16 cellular contexts compared by ENCODE assay signal in genomic region chr10:110150981-110151380, GRCh38. TPM values are rescaled to one million over a fixed set of nuclear protein-coding genes. Genes with fewer than 3 reads are reported as not detected.
DNase-seq lines count a peak whose midpoint lies in the region; ATAC-seq, FAIRE-seq and TF ChIP-seq lines count a peak whose summit lies in the region.
"Had no signal": no experiment of that assay in that cellular context is flagged by ENCODE, and none has a peak within 500 bp of the region (broad histone marks: within the 10 kb centered on the region; RNA-seq: fewer than 3 reads in every experiment).

No MANE protein-coding gene starts in this region.

- no peak for FAIRE-seq in HepG2 (lab: Jason Lieb, UNC)
- FAIRE-seq in bronchial epithelial cell (lab: Jason Lieb, UNC) = peak; percentile 43
- FAIRE-seq: GM12892, GM18507 had no signal

- no peak overlapping the region for H3K9ac ChIP-seq in HepG2 (ENCODE audit: insufficient read depth, low read depth, low read length)
- H3K9ac ChIP-seq in mucosa of stomach (ENCODE audit: low read length) = peak overlapping the region; percentile 58

- H3K36me3 ChIP-seq in HepG2 (replicated peaks in 1 of 2; ENCODE audit: control insufficient read depth in 1 of 2, insufficient read depth in 2 of 2, low read length in 2 of 2) (no peaks in the 10 kb centered on the region), right lobe of liver (no peaks in the 10 kb centered on the region), bronchial epithelial cell (ENCODE audit: control insufficient read depth, insufficient read depth, low read length) (no peaks in the 10 kb centered on the region), mucosa of stomach (ENCODE audit: control insufficient read depth, insufficient read depth, low read length) (no peaks in the 10 kb centered on the region), transverse colon (no peaks in the 10 kb centered on the region), brain microvascular endothelial cell (replicated peaks) (no peaks in the 10 kb centered on the region)
- H3K36me3 ChIP-seq: SJCRH30 had no signal

- TF ChIP-seq EP300 in HepG2 (IDR thresholded peaks at IDR 0.05; ENCODE audit: low read depth in 2 of 2, low read length in 2 of 2) (no peak), HepG2 (CRISPR knock-in tag; IDR thresholded peaks at IDR 0.05; ENCODE audit: borderline replicate concordance) (no peak), transverse colon (IDR thresholded peaks at IDR 0.05; ENCODE audit: low read depth) (no peak)

- no peaks in the 10 kb centered on the region for H3K9me3 Mint-ChIP-seq in T-helper 2 cell treated with Interferon-gamma antibody and Interleukin-4, amounts not matched to agents 5 μg/mL and 100 μg/mL, for 36 hours
- H3K9me3 Mint-ChIP-seq: CD8-positive, alpha-beta T cell; GM23338 had no signal

- no peak for DNase-seq in HepG2 (ENCODE audit: low spot score)
- DNase-seq in right lobe of liver = no peak
- DNase-seq in bronchial epithelial cell (ENCODE audit: low read depth) = no peak
- DNase-seq in transverse colon = no peak
- DNase-seq in T-helper 2 cell treated with Interferon-gamma antibody and Interleukin-4, amounts not matched to agents 5 μg/mL and 100 μg/mL, for 36 hours (ENCODE audit: low spot score) = no peak
- DNase-seq in MV-4-11 (lab: John Stamatoyannopoulos, UW) = no peak
- DNase-seq in brain microvascular endothelial cell = no peak
- DNase-seq: 8988T, Karpas-422, NCI-H1436 treated with DMSO at 0.1 percent for 48 hours had no signal

- TF ChIP-seq CTCF in HepG2 (CRISPR knock-in tag; IDR thresholded peaks at IDR 0.05) = no peak
- no peak for TF ChIP-seq CTCF in right lobe of liver (IDR thresholded peaks at IDR 0.05)
- no peak for TF ChIP-seq CTCF in bronchial epithelial cell (IDR thresholded peaks at IDR 0.05; ENCODE audit: insufficient read depth, low read length, severe bottlenecking)
- no peak for TF ChIP-seq CTCF in transverse colon (IDR thresholded peaks at IDR 0.05)
- TF ChIP-seq CTCF in brain microvascular endothelial cell (IDR thresholded peaks at IDR 0.05; ENCODE audit: low read depth, low read length, missing control alignments) = no peak

- no peak overlapping the region for H3K27ac ChIP-seq in HepG2 (ENCODE audit: extremely low read length, insufficient read depth, low read length)
- H3K27ac ChIP-seq in right lobe of liver = no peak overlapping the region
- H3K27ac ChIP-seq in transverse colon = peak overlapping the region; percentile 8 to 65 (median 54)
- H3K27ac ChIP-seq in brain microvascular endothelial cell = no peak overlapping the region
- H3K27ac ChIP-seq: SJCRH30 had no signal

- H3K27me3 ChIP-seq in HepG2 (ENCODE audit: control insufficient read depth in 1 of 2, insufficient read depth in 2 of 2, low read length in 2 of 2) (peaks cover 2 to 45% of the 10 kb centered on the region in 2 experiments; a peak in 3 of 5 replicates), right lobe of liver (no peaks in the 10 kb centered on the region), bronchial epithelial cell (ENCODE audit: control insufficient read depth, insufficient read depth, low read length) (peaks cover 6% of the 10 kb centered on the region), mucosa of stomach (ENCODE audit: control insufficient read depth, insufficient read depth, low read length) (peaks cover 4% of the 10 kb centered on the region), transverse colon (peaks cover 9% of the 10 kb centered on the region), brain microvascular endothelial cell (replicated peaks) (no peaks in the 10 kb centered on the region)

- TF ChIP-seq RAD21 in HepG2 (CRISPR knock-in tag; IDR thresholded peaks at IDR 0.05) = no peak

- no peak overlapping the region for H3K27ac Mint-ChIP-seq in T-helper 2 cell treated with Interferon-gamma antibody and Interleukin-4, amounts not matched to agents 5 μg/mL and 100 μg/mL, for 36 hours
- H3K27ac Mint-ChIP-seq: CD8-positive, alpha-beta T cell; GM23338 had no signal

- no peaks in the 10 kb centered on the region for H3K4me1 ChIP-seq in HepG2 (ENCODE audit: insufficient read depth, low read length)
- no peaks in the 10 kb centered on the region for H3K4me1 ChIP-seq in right lobe of liver
- H3K4me1 ChIP-seq in mucosa of stomach (ENCODE audit: control insufficient read depth, insufficient read depth, low read length) = peaks cover 15% of the 10 kb centered on the region
- peaks cover 0 to 11% (median 7%) of the 10 kb centered on the region in 4 donors for H3K4me1 ChIP-seq in transverse colon

- BruUV-seq in HepG2 (replicated peaks; lab: Mats Ljungman, UMichigan) = no TSS peak

- POLR2A ChIA-PET in HepG2 (lab: Yijun Ruan, JAX) = no interaction called here

- no peak overlapping the region for H2AFZ ChIP-seq in HepG2 (ENCODE audit: low read length)
- H2AFZ ChIP-seq: GM23338 had no signal

- intact Hi-C loops in HepG2 (cut with micrococcal nuclease; ENCODE audit: unreplicated experiment) (no loop called here), right lobe of liver (cut with DNase I) (no loop called here), transverse colon (cut with DNase I; ENCODE audit: low total_unique reads) (no loop called here)

- TF ChIP-seq POLR2A in HepG2 (IDR thresholded peaks at IDR 0.05; ENCODE audit: insufficient read depth in 1 of 2, low read depth in 2 of 2, low read length in 2 of 2) = no peak
- no peak for TF ChIP-seq POLR2A in right lobe of liver (IDR thresholded peaks at IDR 0.05)
- no peak for TF ChIP-seq POLR2A in transverse colon (IDR thresholded peaks at IDR 0.05)

- 29% methylated on average over 4 of the region's 6 CpGs for WGBS in HepG2 (ENCODE audit: low lambda C conversion rate)
- 77% methylated on average over 6 of the region's 6 CpGs for WGBS in right lobe of liver (ENCODE audit: insufficient coverage, low coverage, low lambda C conversion rate, missing lambda C conversion rate)
- 74% methylated on average over 6 of the region's 6 CpGs; no CpG with 5 or more reads in 1 of the 2 donors for WGBS in transverse colon (ENCODE audit: low coverage in 1 of 2), 2 donors

- no peaks in the 10 kb centered on the region for H4K20me1 ChIP-seq in HepG2 (ENCODE audit: insufficient read depth, low read length)

- H3K79me2 ChIP-seq in HepG2 (ENCODE audit: insufficient read depth, low read length) = no peaks in the 10 kb centered on the region

- CTCF ChIA-PET in HepG2 (lab: Yijun Ruan, JAX; ENCODE audit: low intra/inter-chr PET ratio, low total read pairs) = no interaction called here

- H3K9me3 ChIP-seq in HepG2 (ENCODE audit: low read length) = no peaks in the 10 kb centered on the region
- H3K9me3 ChIP-seq in right lobe of liver = no peaks in the 10 kb centered on the region
- H3K9me3 ChIP-seq in mucosa of stomach (ENCODE audit: control insufficient read depth, low read length) = no peaks in the 10 kb centered on the region
- no peaks in the 10 kb centered on the region for H3K9me3 ChIP-seq in transverse colon
- H3K9me3 ChIP-seq: SJCRH30 had no signal

- H3K4me3 Mint-ChIP-seq in T-helper 2 cell treated with Interferon-gamma antibody and Interleukin-4, amounts not matched to agents 5 μg/mL and 100 μg/mL, for 36 hours = no peak overlapping the region
- H3K4me3 Mint-ChIP-seq: CD8-positive, alpha-beta T cell; GM23338 had no signal

- H3K4me3 ChIP-seq in HepG2 (replicated peaks in 1 of 3; ENCODE audit: insufficient read depth in 1 of 3, low read depth in 2 of 3, low read length in 3 of 3) (no peak overlapping the region), right lobe of liver (no peak overlapping the region), bronchial epithelial cell (ENCODE audit: low read depth, low read length) (no peak overlapping the region), mucosa of stomach (ENCODE audit: low read length) (peak overlapping the region; percentile 7), transverse colon (peak overlapping the region in 1 of 4 donors; percentile 30), brain microvascular endothelial cell (ENCODE audit: low read depth, low read length) (no peak overlapping the region)
- H3K4me3 ChIP-seq: GM23338, SJCRH30 had no signal

- H3K4me1 Mint-ChIP-seq in T-helper 2 cell treated with Interferon-gamma antibody and Interleukin-4, amounts not matched to agents 5 μg/mL and 100 μg/mL, for 36 hours (ENCODE audit: low read depth) = peaks cover 25% of the 10 kb centered on the region

- peak; percentile 13; the same call in 2 of the 3 replicates for ATAC-seq in HepG2
- ATAC-seq in right lobe of liver = no peak
- ATAC-seq: CD8-positive, alpha-beta T cell had no signal

- in situ Hi-C loops in HepG2 (cut with HindIII; ENCODE audit: extremely low pct_ligation_motif_present, low pct_unique_long_range_greater_than_20kb) = no loop called here
- in situ Hi-C loops in transverse colon (cut with MboI; ENCODE audit: low pct_ligation_motif_present in 1 of 4, low pct_unique_long_range_greater_than_20kb in 1 of 4, low sequenced_read_pairs in 3 of 4) = no loop called here
- in situ Hi-C loops in brain microvascular endothelial cell (cut with HindIII; ENCODE audit: low pct_ligation_motif_present, low sequenced_read_pairs) = no loop called here

- peaks cover 84% of the 10 kb centered on the region for H3K27me3 Mint-ChIP-seq in T-helper 2 cell treated with Interferon-gamma antibody and Interleukin-4, amounts not matched to agents 5 μg/mL and 100 μg/mL, for 36 hours (ENCODE audit: low read depth)

- H3K4me2 ChIP-seq in HepG2 (ENCODE audit: low read depth, low read length) = no peak overlapping the region; the same call in 1 of the 2 replicates
- H3K4me2 ChIP-seq: GM23338 had no signal

- peaks cover 7% of the 10 kb centered on the region for H3K36me3 Mint-ChIP-seq in T-helper 2 cell treated with Interferon-gamma antibody and Interleukin-4, amounts not matched to agents 5 μg/mL and 100 μg/mL, for 36 hours (ENCODE audit: low read depth)
- H3K36me3 Mint-ChIP-seq: CD8-positive, alpha-beta T cell had no signal

RNA-seq across cellular contexts. Expression of gene MXI1, which starts 56.4 kb away (rescaled TPM):
- total RNA-seq in HepG2 (2016; rRNA removed; fragmentation: Illumina TruSeq; extraction: Trizol) (6.6 and 10.1 TPM in 2 replicates), right lobe of liver (10 to 100 TPM; 17.1 to 32.6 (median 26.5) TPM), bronchial epithelial cell (26.5 and 48.7 TPM in 2 replicates), transverse colon (10 to 100 TPM; 44.8 to 96.5 (median 65.3) TPM)
- total RNA-seq in HepG2 (2016; cell fraction: cytosol; rRNA removed; fragmentation: Illumina TruSeq; extraction: Trizol; ENCODE audit: low read depth) = 4.5 and 5.3 TPM in 2 replicates
- total RNA-seq in HepG2 (2016; cell fraction: insoluble cytoplasmic fraction; rRNA removed; fragmentation: Illumina TruSeq; extraction: Trizol) = 6.8 TPM in 2 replicates
- 12.9 and 14.7 TPM in 2 replicates for total RNA-seq in HepG2 (2016; cell fraction: membrane; rRNA removed; fragmentation: Illumina TruSeq; extraction: Trizol)
- total RNA-seq in HepG2 (2016; cell fraction: nucleus; rRNA removed; fragmentation: Illumina TruSeq; extraction: Trizol) = 5.4 and 5.6 TPM in 2 replicates
- 22.0 and 22.2 TPM in 2 replicates for polyA plus RNA-seq in HepG2 (2011; rRNA removed)
- 13.1 and 16.9 TPM in 2 replicates for polyA plus RNA-seq in HepG2 (2011; cell fraction: cytosol; rRNA removed)
- polyA plus RNA-seq in HepG2 (2011; cell fraction: nucleus; rRNA removed) = 9.3 and 11.4 TPM in 2 replicates
- polyA plus RNA-seq in HepG2 (2012) = 39.3 and 44.8 TPM in 2 replicates
- polyA plus RNA-seq in HepG2 (2016; cell fraction: cytosol; fragmentation: Illumina TruSeq; extraction: Trizol; ENCODE audit: low read depth) = 6.1 and 7.9 TPM in 2 replicates
- polyA plus RNA-seq in HepG2 (2016; cell fraction: insoluble cytoplasmic fraction; fragmentation: Illumina TruSeq; extraction: Trizol; ENCODE audit: low read depth) = 7.9 and 8.0 TPM in 2 replicates
- polyA plus RNA-seq in HepG2 (2016; cell fraction: membrane; fragmentation: Illumina TruSeq; extraction: Trizol; ENCODE audit: low read depth) = 12.7 and 14.2 TPM in 2 replicates
- polyA plus RNA-seq in HepG2 (2016; cell fraction: nucleus; fragmentation: Illumina TruSeq; extraction: Trizol; ENCODE audit: insufficient read depth, low read depth) = 16.1 and 16.4 TPM in 2 replicates
- 12.4 and 19.6 TPM in 2 replicates for polyA minus RNA-seq in HepG2 (2011; rRNA and poly(A)+ RNA removed; ENCODE audit: low replicate concordance)
- 23.8 and 27.6 TPM in 2 replicates for polyA minus RNA-seq in HepG2 (2011; cell fraction: cytosol; rRNA and poly(A)+ RNA removed)
- 25.0 and 35.5 TPM in 2 replicates for polyA minus RNA-seq in HepG2 (2011; cell fraction: nucleus; rRNA and poly(A)+ RNA removed)

Comparison
In these comparisons a context has a peak if more than half of its experiments do, and no peak if none do; other contexts are left out.
1. H3K27ac ChIP-seq: peak in transverse colon (4 of 4); none in HepG2 (single experiment), right lobe of liver (0 of 3) and brain microvascular endothelial cell (single experiment).